1 cellular context compared by ENCODE assay signal in the genomic region with DNA sequence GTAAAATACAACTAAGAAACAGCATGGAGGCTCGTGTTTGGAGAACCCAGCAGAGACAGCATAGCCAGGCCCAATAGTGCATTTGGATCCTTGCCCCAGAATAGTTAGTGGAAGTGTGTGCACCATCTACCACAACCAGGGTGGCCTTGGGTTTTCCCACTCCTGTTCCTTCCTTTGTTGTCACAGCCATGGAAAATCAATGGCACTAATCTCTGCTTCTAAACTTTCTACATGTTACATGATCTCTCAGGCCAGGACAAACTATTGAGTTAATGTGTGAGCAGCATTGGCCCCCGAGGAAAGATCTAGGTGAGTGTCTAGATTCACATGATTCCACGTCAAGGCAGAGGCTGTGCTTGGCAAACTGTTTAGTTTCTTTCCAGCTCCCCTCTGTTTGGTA.
TF ChIP-seq lines count a peak whose summit lies in the region.

No MANE protein-coding gene starts in this region.

TF ChIP-seq in HepG2, 621 proteins besides CTCF, POLR2A, EP300 and RAD21 (continued from another document and continues in another):
- TF ChIP-seq, protein P1, sequence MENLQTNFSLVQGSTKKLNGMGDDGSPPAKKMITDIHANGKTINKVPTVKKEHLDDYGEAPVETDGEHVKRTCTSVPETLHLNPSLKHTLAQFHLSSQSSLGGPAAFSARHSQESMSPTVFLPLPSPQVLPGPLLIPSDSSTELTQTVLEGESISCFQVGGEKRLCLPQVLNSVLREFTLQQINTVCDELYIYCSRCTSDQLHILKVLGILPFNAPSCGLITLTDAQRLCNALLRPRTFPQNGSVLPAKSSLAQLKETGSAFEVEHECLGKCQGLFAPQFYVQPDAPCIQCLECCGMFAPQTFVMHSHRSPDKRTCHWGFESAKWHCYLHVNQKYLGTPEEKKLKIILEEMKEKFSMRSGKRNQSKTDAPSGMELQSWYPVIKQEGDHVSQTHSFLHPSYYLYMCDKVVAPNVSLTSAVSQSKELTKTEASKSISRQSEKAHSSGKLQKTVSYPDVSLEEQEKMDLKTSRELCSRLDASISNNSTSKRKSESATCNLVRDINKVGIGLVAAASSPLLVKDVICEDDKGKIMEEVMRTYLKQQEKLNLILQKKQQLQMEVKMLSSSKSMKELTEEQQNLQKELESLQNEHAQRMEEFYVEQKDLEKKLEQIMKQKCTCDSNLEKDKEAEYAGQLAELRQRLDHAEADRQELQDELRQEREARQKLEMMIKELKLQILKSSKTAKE (CRISPR knock-in tag; IDR thresholded peaks at IDR 0.05; ENCODE audit: borderline replicate concordance): no peak
- TF ChIP-seq PHF5A (CRISPR knock-in tag; IDR thresholded peaks at IDR 0.05; ENCODE audit: low read depth, unreplicated experiment) (no peak), CHD4 (IDR thresholded peaks at IDR 0.05; ENCODE audit: borderline replicate concordance, low read length) (no peak), KDM5B (CRISPR knock-in tag; IDR thresholded peaks at IDR 0.05; ENCODE audit: borderline replicate concordance) (no peak), ZNF720 (CRISPR knock-in tag; IDR thresholded peaks at IDR 0.05) (no peak), NR2F6 (IDR thresholded peaks at IDR 0.05) (no peak), NR2F6 (CRISPR knock-in tag; IDR thresholded peaks at IDR 0.05) (no peak), ZNF563 (CRISPR knock-in tag; IDR thresholded peaks at IDR 0.05) (no peak), ZNF335 (CRISPR knock-in tag; IDR thresholded peaks at IDR 0.05) (no peak), ATF7 (IDR thresholded peaks at IDR 0.05) (no peak), ATF7 (CRISPR knock-in tag; IDR thresholded peaks at IDR 0.05) (no peak), AHR (CRISPR knock-in tag; IDR thresholded peaks at IDR 0.05) (no peak), ZKSCAN1 (IDR thresholded peaks at IDR 0.05; ENCODE audit: low read length) (no peak), MEIS2 (CRISPR knock-in tag; IDR thresholded peaks at IDR 0.05) (no peak), ZNF501 (CRISPR knock-in tag; IDR thresholded peaks at IDR 0.05) (peak; percentile 42; the same call in 1 of the 2 replicates), ZBTB3 (CRISPR knock-in tag; IDR thresholded peaks at IDR 0.05; ENCODE audit: borderline replicate concordance, low read depth) (no peak), SMYD3 (CRISPR knock-in tag; IDR thresholded peaks at IDR 0.05) (no peak), ZNF589 (CRISPR knock-in tag; conservative IDR thresholded peaks at IDR 0.05) (no peak), ZNF326 (CRISPR knock-in tag; IDR thresholded peaks at IDR 0.05; ENCODE audit: borderline replicate concordance) (no peak), RBFOX2 (IDR thresholded peaks at IDR 0.05; ENCODE audit: low read depth, low read length) (no peak), ZNF33A (CRISPR knock-in tag; IDR thresholded peaks at IDR 0.05; ENCODE audit: borderline replicate concordance) (no peak), ZNF552 (CRISPR knock-in tag; IDR thresholded peaks at IDR 0.05; ENCODE audit: borderline replicate concordance) (no peak), TOE1 (CRISPR knock-in tag; IDR thresholded peaks at IDR 0.05) (no peak), ATRX (CRISPR knock-in tag; IDR thresholded peaks at IDR 0.05; ENCODE audit: borderline replicate concordance) (no peak), NBN (conservative IDR thresholded peaks at IDR 0.05) (no peak), ZNF331 (CRISPR knock-in tag; IDR thresholded peaks at IDR 0.05) (no peak), TP53 (CRISPR knock-in tag; conservative IDR thresholded peaks at IDR 0.05) (no peak), ZNF17 (CRISPR knock-in tag; IDR thresholded peaks at IDR 0.05) (no peak), ZNF547 (CRISPR knock-in tag; IDR thresholded peaks at IDR 0.05) (no peak), NFATC3 (CRISPR knock-in tag; IDR thresholded peaks at IDR 0.05) (no peak), HOXA3 (CRISPR knock-in tag; IDR thresholded peaks at IDR 0.05) (no peak), SP4 (CRISPR knock-in tag; IDR thresholded peaks at IDR 0.05) (no peak), FOSL2 (CRISPR knock-in tag; IDR thresholded peaks at IDR 0.05) (no peak)
- TF ChIP-seq, protein P2, sequence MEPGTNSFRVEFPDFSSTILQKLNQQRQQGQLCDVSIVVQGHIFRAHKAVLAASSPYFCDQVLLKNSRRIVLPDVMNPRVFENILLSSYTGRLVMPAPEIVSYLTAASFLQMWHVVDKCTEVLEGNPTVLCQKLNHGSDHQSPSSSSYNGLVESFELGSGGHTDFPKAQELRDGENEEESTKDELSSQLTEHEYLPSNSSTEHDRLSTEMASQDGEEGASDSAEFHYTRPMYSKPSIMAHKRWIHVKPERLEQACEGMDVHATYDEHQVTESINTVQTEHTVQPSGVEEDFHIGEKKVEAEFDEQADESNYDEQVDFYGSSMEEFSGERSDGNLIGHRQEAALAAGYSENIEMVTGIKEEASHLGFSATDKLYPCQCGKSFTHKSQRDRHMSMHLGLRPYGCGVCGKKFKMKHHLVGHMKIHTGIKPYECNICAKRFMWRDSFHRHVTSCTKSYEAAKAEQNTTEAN (CRISPR knock-in tag; conservative IDR thresholded peaks at IDR 0.05): peak; percentile 72; the same call in 1 of the 2 replicates
- TF ChIP-seq, protein P3, sequence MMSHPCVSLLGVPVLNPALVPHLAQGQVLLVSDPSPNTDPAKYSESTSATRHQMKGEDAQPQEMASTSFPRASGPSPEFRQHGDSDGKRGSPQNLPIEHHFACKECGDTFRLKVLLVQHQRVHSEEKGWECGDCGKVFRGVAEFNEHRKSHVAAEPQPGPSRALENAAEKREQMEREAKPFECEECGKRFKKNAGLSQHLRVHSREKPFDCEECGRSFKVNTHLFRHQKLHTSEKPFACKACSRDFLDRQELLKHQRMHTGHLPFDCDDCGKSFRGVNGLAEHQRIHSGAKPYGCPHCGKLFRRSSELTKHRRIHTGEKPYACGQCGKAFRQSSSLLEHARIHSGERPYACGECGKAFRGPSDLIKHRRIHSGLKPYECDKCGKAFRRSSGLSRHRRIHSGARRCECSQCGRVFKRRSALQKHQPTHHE (CRISPR knock-in tag; IDR thresholded peaks at IDR 0.05; ENCODE audit: borderline replicate concordance): no peak
- TF ChIP-seq, protein P4, sequence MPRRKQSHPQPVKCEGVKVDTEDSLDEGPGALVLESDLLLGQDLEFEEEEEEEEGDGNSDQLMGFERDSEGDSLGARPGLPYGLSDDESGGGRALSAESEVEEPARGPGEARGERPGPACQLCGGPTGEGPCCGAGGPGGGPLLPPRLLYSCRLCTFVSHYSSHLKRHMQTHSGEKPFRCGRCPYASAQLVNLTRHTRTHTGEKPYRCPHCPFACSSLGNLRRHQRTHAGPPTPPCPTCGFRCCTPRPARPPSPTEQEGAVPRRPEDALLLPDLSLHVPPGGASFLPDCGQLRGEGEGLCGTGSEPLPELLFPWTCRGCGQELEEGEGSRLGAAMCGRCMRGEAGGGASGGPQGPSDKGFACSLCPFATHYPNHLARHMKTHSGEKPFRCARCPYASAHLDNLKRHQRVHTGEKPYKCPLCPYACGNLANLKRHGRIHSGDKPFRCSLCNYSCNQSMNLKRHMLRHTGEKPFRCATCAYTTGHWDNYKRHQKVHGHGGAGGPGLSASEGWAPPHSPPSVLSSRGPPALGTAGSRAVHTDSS (CRISPR knock-in tag; conservative IDR thresholded peaks at IDR 0.05): no peak
- TF ChIP-seq, protein P5, sequence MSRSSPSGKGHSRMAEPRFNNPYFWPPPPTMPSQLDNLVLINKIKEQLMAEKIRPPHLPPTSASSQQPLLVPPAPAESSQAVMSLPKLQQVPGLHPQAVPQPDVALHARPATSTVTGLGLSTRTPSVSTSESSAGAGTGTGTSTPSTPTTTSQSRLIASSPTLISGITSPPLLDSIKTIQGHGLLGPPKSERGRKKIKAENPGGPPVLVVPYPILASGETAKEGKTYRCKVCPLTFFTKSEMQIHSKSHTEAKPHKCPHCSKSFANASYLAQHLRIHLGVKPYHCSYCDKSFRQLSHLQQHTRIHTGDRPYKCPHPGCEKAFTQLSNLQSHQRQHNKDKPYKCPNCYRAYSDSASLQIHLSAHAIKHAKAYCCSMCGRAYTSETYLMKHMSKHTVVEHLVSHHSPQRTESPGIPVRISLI (CRISPR knock-in tag; IDR thresholded peaks at IDR 0.05; ENCODE audit: borderline replicate concordance): no peak
- TF ChIP-seq, protein P6, sequence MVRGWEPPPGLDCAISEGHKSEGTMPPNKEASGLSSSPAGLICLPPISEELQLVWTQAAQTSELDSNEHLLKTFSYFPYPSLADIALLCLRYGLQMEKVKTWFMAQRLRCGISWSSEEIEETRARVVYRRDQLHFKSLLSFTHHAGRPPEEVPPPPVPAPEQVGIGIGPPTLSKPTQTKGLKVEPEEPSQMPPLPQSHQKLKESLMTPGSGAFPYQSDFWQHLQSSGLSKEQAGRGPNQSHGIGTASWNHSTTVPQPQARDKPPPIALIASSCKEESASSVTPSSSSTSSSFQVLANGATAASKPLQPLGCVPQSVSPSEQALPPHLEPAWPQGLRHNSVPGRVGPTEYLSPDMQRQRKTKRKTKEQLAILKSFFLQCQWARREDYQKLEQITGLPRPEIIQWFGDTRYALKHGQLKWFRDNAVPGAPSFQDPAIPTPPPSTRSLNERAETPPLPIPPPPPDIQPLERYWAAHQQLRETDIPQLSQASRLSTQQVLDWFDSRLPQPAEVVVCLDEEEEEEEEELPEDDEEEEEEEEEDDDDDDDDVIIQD (CRISPR knock-in tag; IDR thresholded peaks at IDR 0.05; ENCODE audit: low read depth): 0 out of 2 replicates have a peak, but pooled peaks have one; percentile 36
- TF ChIP-seq, protein P7, sequence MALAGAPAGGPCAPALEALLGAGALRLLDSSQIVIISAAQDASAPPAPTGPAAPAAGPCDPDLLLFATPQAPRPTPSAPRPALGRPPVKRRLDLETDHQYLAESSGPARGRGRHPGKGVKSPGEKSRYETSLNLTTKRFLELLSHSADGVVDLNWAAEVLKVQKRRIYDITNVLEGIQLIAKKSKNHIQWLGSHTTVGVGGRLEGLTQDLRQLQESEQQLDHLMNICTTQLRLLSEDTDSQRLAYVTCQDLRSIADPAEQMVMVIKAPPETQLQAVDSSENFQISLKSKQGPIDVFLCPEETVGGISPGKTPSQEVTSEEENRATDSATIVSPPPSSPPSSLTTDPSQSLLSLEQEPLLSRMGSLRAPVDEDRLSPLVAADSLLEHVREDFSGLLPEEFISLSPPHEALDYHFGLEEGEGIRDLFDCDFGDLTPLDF (CRISPR knock-in tag; IDR thresholded peaks at IDR 0.05): no peak
- TF ChIP-seq, protein P8, sequence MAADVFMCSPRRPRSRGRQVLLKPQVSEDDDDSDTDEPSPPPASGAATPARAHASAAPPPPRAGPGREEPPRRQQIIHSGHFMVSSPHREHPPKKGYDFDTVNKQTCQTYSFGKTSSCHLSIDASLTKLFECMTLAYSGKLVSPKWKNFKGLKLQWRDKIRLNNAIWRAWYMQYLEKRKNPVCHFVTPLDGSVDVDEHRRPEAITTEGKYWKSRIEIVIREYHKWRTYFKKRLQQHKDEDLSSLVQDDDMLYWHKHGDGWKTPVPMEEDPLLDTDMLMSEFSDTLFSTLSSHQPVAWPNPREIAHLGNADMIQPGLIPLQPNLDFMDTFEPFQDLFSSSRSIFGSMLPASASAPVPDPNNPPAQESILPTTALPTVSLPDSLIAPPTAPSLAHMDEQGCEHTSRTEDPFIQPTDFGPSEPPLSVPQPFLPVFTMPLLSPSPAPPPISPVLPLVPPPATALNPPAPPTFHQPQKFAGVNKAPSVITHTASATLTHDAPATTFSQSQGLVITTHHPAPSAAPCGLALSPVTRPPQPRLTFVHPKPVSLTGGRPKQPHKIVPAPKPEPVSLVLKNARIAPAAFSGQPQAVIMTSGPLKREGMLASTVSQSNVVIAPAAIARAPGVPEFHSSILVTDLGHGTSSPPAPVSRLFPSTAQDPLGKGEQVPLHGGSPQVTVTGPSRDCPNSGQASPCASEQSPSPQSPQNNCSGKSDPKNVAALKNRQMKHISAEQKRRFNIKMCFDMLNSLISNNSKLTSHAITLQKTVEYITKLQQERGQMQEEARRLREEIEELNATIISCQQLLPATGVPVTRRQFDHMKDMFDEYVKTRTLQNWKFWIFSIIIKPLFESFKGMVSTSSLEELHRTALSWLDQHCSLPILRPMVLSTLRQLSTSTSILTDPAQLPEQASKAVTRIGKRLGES (CRISPR knock-in tag; IDR thresholded peaks at IDR 0.05; ENCODE audit: borderline replicate concordance): no peak
- TF ChIP-seq, protein P9, sequence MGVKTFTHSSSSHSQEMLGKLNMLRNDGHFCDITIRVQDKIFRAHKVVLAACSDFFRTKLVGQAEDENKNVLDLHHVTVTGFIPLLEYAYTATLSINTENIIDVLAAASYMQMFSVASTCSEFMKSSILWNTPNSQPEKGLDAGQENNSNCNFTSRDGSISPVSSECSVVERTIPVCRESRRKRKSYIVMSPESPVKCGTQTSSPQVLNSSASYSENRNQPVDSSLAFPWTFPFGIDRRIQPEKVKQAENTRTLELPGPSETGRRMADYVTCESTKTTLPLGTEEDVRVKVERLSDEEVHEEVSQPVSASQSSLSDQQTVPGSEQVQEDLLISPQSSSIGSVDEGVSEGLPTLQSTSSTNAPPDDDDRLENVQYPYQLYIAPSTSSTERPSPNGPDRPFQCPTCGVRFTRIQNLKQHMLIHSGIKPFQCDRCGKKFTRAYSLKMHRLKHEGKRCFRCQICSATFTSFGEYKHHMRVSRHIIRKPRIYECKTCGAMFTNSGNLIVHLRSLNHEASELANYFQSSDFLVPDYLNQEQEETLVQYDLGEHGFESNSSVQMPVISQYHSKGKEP (CRISPR knock-in tag; IDR thresholded peaks at IDR 0.05): no peak
- TF ChIP-seq, protein P10, sequence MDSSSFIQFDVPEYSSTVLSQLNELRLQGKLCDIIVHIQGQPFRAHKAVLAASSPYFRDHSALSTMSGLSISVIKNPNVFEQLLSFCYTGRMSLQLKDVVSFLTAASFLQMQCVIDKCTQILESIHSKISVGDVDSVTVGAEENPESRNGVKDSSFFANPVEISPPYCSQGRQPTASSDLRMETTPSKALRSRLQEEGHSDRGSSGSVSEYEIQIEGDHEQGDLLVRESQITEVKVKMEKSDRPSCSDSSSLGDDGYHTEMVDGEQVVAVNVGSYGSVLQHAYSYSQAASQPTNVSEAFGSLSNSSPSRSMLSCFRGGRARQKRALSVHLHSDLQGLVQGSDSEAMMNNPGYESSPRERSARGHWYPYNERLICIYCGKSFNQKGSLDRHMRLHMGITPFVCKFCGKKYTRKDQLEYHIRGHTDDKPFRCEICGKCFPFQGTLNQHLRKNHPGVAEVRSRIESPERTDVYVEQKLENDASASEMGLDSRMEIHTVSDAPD (CRISPR knock-in tag; IDR thresholded peaks at IDR 0.05): no peak
- TF ChIP-seq, protein P11, sequence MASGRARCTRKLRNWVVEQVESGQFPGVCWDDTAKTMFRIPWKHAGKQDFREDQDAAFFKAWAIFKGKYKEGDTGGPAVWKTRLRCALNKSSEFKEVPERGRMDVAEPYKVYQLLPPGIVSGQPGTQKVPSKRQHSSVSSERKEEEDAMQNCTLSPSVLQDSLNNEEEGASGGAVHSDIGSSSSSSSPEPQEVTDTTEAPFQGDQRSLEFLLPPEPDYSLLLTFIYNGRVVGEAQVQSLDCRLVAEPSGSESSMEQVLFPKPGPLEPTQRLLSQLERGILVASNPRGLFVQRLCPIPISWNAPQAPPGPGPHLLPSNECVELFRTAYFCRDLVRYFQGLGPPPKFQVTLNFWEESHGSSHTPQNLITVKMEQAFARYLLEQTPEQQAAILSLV (CRISPR knock-in tag; IDR thresholded peaks at IDR 0.05; ENCODE audit: borderline replicate concordance): no peak
